ENCODE assay signal across 10 cellular contexts in genomic region chr5:139275536-139276297, GRCh38. TPM values are rescaled to one million over a fixed set of nuclear protein-coding genes. Genes with fewer than 3 reads are reported as not detected.
A peak's percentile ranks its signal among the peaks of the same experiment; 100 is the strongest.
DNase-seq lines count a peak whose midpoint lies in the region; ATAC-seq, FAIRE-seq and TF ChIP-seq lines count a peak whose summit lies in the region.
"Had no signal": no experiment of that assay in that cellular context is flagged by ENCODE, and none has a peak within 500 bp of the region (broad histone marks: within the 10 kb centered on the region; RNA-seq: fewer than 3 reads in every experiment).

No MANE protein-coding gene starts in this region.

- H3K4me2 ChIP-seq in Karpas-422 (ENCODE audit: low read depth, low read length, poor library complexity, severe bottlenecking) (peak overlapping the region; percentile 87), K562 (ENCODE audit: insufficient read depth, low read length) (peak overlapping the region; percentile 93)

- H3K9ac ChIP-seq in Karpas-422 (ENCODE audit: low read length) = peak overlapping the region; percentile 98
- H3K9ac ChIP-seq in K562 (ENCODE audit: insufficient read depth in 1 of 2, low read depth in 2 of 2, low read length in 2 of 2) = peak overlapping the region; percentile 89 to 93

- H2AFZ ChIP-seq in Karpas-422 (ENCODE audit: low read length) = no peak overlapping the region
- no peak overlapping the region for H2AFZ ChIP-seq in K562 (ENCODE audit: low read depth, low read length)

- H3K4me1 Mint-ChIP-seq in naive thymus-derived CD8-positive, alpha-beta T cell = peaks cover 30 to 57% (median 54%) of the 10 kb centered on the region in 4 donors

- ATAC-seq in K562 = peak; percentile 27
- ATAC-seq in naive thymus-derived CD8-positive, alpha-beta T cell = no peak
- ATAC-seq in HG02610 (IDR thresholded peaks at IDR 0.05; ENCODE audit: unreplicated experiment) = no peak
- no peak for ATAC-seq in GM18861 (IDR thresholded peaks at IDR 0.05; ENCODE audit: unreplicated experiment)
- no peak for ATAC-seq in GM19328 (IDR thresholded peaks at IDR 0.05; ENCODE audit: unreplicated experiment)
- no peak for ATAC-seq in HG03196 (IDR thresholded peaks at IDR 0.05; ENCODE audit: unreplicated experiment)

- peaks cover 46% of the 10 kb centered on the region for H3K36me3 ChIP-seq in Karpas-422 (ENCODE audit: insufficient read depth, low read length)
- peaks cover 56% of the 10 kb centered on the region for H3K36me3 ChIP-seq in K562 (ENCODE audit: control insufficient read depth, insufficient read depth, low read length)

- no peak for FAIRE-seq in K562 (lab: Jason Lieb, UNC)
- FAIRE-seq: colon, RCC 7860 had no signal

- H3K4me3 ChIP-seq in Karpas-422 (ENCODE audit: low read length) = peak overlapping the region; percentile 81
- peak overlapping the region; percentile 72 for H3K4me3 ChIP-seq in K562

- peaks cover 2% of the 10 kb centered on the region for H3K9me1 ChIP-seq in K562 (ENCODE audit: control insufficient read depth, insufficient read depth, low read length)

- H3K4me1 ChIP-seq in Karpas-422 (ENCODE audit: low read length) (peaks cover 45% of the 10 kb centered on the region), K562 (replicated peaks in 1 of 2; ENCODE audit: control insufficient read depth in 2 of 2, insufficient read depth in 2 of 2, low read length in 2 of 2) (peaks cover 12 to 55% of the 10 kb centered on the region in 2 experiments)

- no peaks in the 10 kb centered on the region for H3K9me2 ChIP-seq in Karpas-422 (replicated peaks; ENCODE audit: insufficient read depth, low read length)

- no peak for TF ChIP-seq CTCF in GM10248 (IDR thresholded peaks at IDR 0.05; ENCODE audit: control extremely low read depth, extremely low read depth, low read depth, missing control alignments)
- TF ChIP-seq CTCF in K562 (IDR thresholded peaks at IDR 0.05 in 2 of 3, conservative IDR thresholded peaks at IDR 0.05 in 1 of 3; ENCODE audit: insufficient read depth in 2 of 3, low read depth in 1 of 3, low read length in 3 of 3) = no peak

- peaks cover 13% of the 10 kb centered on the region; the same call in 1 of the 2 replicates for H4K20me1 ChIP-seq in Karpas-422 (ENCODE audit: insufficient read depth, low read depth, low read length)
- H4K20me1 ChIP-seq in K562 (replicated peaks; ENCODE audit: control insufficient read depth, insufficient read depth, low read length) = no peaks in the 10 kb centered on the region

- H3K9me3 ChIP-seq in Karpas-422 (ENCODE audit: low read length) = no peaks in the 10 kb centered on the region
- H3K9me3 ChIP-seq in K562 (replicated peaks; ENCODE audit: control insufficient read depth, insufficient read depth, low read depth, low read length) = no peaks in the 10 kb centered on the region

- TF ChIP-seq EP300 in K562 (IDR thresholded peaks at IDR 0.05; ENCODE audit: low read length) = no peak

- CTCF ChIA-PET in GM10248 (lab: Yijun Ruan, JAX) = interaction anchor here (0.7 to 3.6 kb wide), 12 partner anchors 10 to 696 kb away, joined by 3 to 15 read pairs (median 4); partner anchors contain the start of gene MATR3
- CTCF ChIA-PET in K562 (lab: Yijun Ruan, JAX; ENCODE audit: low intra/inter-chr PET ratio) = no interaction called here

- peak overlapping the region; percentile 43 to 86 (median 76) for H3K4me3 Mint-ChIP-seq in naive thymus-derived CD8-positive, alpha-beta T cell

- H3K27me3 Mint-ChIP-seq in naive thymus-derived CD8-positive, alpha-beta T cell = no peaks in the 10 kb centered on the region

- H3K36me3 Mint-ChIP-seq in naive thymus-derived CD8-positive, alpha-beta T cell = peaks cover 0 to 43% (median 3%) of the 10 kb centered on the region in 3 donors

- H3K9me3 Mint-ChIP-seq in naive thymus-derived CD8-positive, alpha-beta T cell = no peaks in the 10 kb centered on the region

- H3K79me2 ChIP-seq in Karpas-422 (ENCODE audit: low read length) = peaks cover 61% of the 10 kb centered on the region
- peaks cover 81% of the 10 kb centered on the region for H3K79me2 ChIP-seq in K562 (ENCODE audit: control insufficient read depth, insufficient read depth, low read length)

- TSS peak; percentile 40 for BruUV-seq in K562 (replicated peaks; lab: Mats Ljungman, UMichigan)

- H3K27me3 ChIP-seq in Karpas-422 (ENCODE audit: low read length) (no peaks in the 10 kb centered on the region), K562 (ENCODE audit: control insufficient read depth in 2 of 2, insufficient read depth in 2 of 2, low read length in 2 of 2) (no peaks in the 10 kb centered on the region)

- WGBS in K562 (ENCODE audit: insufficient coverage, low coverage, missing lambda C conversion rate) = 2% methylated on average over 6 of the region's 6 CpGs

- H3K27ac ChIP-seq in Karpas-422 (ENCODE audit: low read length) = peak overlapping the region; percentile 23
- peak overlapping the region; percentile 72 for H3K27ac ChIP-seq in K562 (ENCODE audit: extremely low read depth, low read depth, low read length)

- DNase-seq in GM10248 (ENCODE audit: extremely low spot score) (peak; percentile 31), Karpas-422 (no peak), K562 (ENCODE audit: extremely low read depth in 1 of 4, low spot score in 3 of 4) (peak; percentile 20 to 58 (median 30))
- DNase-seq in naive thymus-derived CD8-positive, alpha-beta T cell = no peak

- H3K27ac Mint-ChIP-seq in naive thymus-derived CD8-positive, alpha-beta T cell = peak overlapping the region in 7 of 10 donors; percentile 13 to 86 (median 53)

- in situ Hi-C loops in K562 (cut with MboI) = no loop called here

- no peak for TF ChIP-seq RAD21 in K562 (CRISPR knock-in tag; conservative IDR thresholded peaks at IDR 0.05 in 1 of 2, IDR thresholded peaks at IDR 0.05 in 1 of 2)

- intact Hi-C loops in K562 (cut with micrococcal nuclease) = no loop called here

- POLR2A ChIA-PET in GM10248 (lab: Yijun Ruan, JAX) (interaction anchor here (0.5 to 2.3 kb wide), 6 partner anchors 10 to 710 kb away, joined by 3 to 13 read pairs (median 6); partner anchors contain the start of gene MATR3), K562 (lab: Yijun Ruan, JAX) (interaction anchor here (0.6 to 3.2 kb wide), 9 partner anchors 10 to 143 kb away, joined by 3 to 38 read pairs (median 3); partner anchors contain the start of genes MATR3 and PAIP2)
- POLR2A ChIA-PET in naive thymus-derived CD8-positive, alpha-beta T cell (lab: Charles Lee) = interaction anchor here (1.0 to 6.9 kb wide), 2 partner anchors 19 to 66 kb away, joined by 3 to 88 read pairs; partner anchors contain the start of genes MATR3 and PAIP2

- peak; percentile 48; the same call in 1 of the 2 replicates for TF ChIP-seq POLR2A in K562 (conservative IDR thresholded peaks at IDR 0.05)

TF ChIP-seq in K562, 482 proteins besides CTCF, POLR2A, EP300 and RAD21 (continues in another document):
- TF ChIP-seq U2AF2 (optimal IDR thresholded peaks at IDR 0.05; ENCODE audit: low read depth, low read length) = no peak
- TF ChIP-seq LCOR (CRISPR knock-in tag; IDR thresholded peaks at IDR 0.05) = no peak
- no peak for TF ChIP-seq THAP7 (CRISPR knock-in tag; IDR thresholded peaks at IDR 0.05)
- TF ChIP-seq ELK3 (CRISPR knock-in tag; IDR thresholded peaks at IDR 0.05) = no peak
- TF ChIP-seq MTA2 (IDR thresholded peaks at IDR 0.05; ENCODE audit: low read depth) = no peak
- no peak for TF ChIP-seq ARHGAP35 (IDR thresholded peaks at IDR 0.05; ENCODE audit: partially characterized antibody)
- TF ChIP-seq SMARCA4 (IDR thresholded peaks at IDR 0.05) = no peak
- peak; percentile 79; the same call in 1 of the 2 replicates for TF ChIP-seq MXI1 (IDR thresholded peaks at IDR 0.05; ENCODE audit: low read depth, low read length)
- TF ChIP-seq SAP30 (IDR thresholded peaks at IDR 0.05; ENCODE audit: borderline replicate concordance, insufficient read depth, low read depth, low read length, poor library complexity, severe bottlenecking) = no peak
- no peak for TF ChIP-seq TEAD1 (CRISPR knock-in tag; IDR thresholded peaks at IDR 0.05)
- no peak for TF ChIP-seq ZNF316 (IDR thresholded peaks at IDR 0.05)

RNA-seq across cellular contexts. Expression of gene MATR3, which starts 17.8 kb away (rescaled TPM):
- total RNA-seq in Karpas-422 (2014; rRNA removed; shearing (Covaris generic); ENCODE audit: low replicate concordance) = 188 and 245 TPM in 2 replicates
- 196 and 552 TPM in 2 replicates for total RNA-seq in K562 (2011; cell fraction: chromatin; rRNA removed; ENCODE audit: low replicate concordance)
- 73.5 and 120 TPM in 2 replicates for total RNA-seq in K562 (2011; cell fraction: nucleolus; rRNA removed)
- total RNA-seq in K562 (2011; cell fraction: nucleoplasm; rRNA removed) = 284 and 429 TPM in 2 replicates
- total RNA-seq in K562 (2014; rRNA removed) (112 and 234 TPM in 2 replicates), K562 (2014; rRNA removed; fragmentation: Illumina TruSeq; extraction: Trizol) (425 and 528 TPM in 2 replicates), K562 (2015; rRNA removed; fragmentation: Illumina TruSeq; extraction: Trizol) (378 and 402 TPM in 2 replicates), K562 (2021) (179 and 209 TPM in 2 replicates)
- polyA plus RNA-seq in K562 (2011; rRNA removed) (194 and 263 TPM in 2 replicates), K562 (2014; fragmentation: Illumina TruSeq; extraction: Trizol) (232 and 298 TPM in 2 replicates), K562 (2014; fragmentation: Nextera tagmentation; extraction: Ambion mirVana) (100 to 1,000 TPM; 150 to 299 TPM), K562 (2014; rRNA removed) (205 and 218 TPM in 2 replicates)
- 69.5 and 129 TPM in 2 replicates for polyA plus RNA-seq in K562 (2011; cell fraction: cytosol; rRNA removed)
- 124 and 148 TPM in 2 replicates for polyA plus RNA-seq in K562 (2011; cell fraction: nucleus; rRNA removed)
- 190 and 210 TPM in 2 replicates for polyA plus RNA-seq in K562 (2012)
- polyA minus RNA-seq in K562 (2011; rRNA and poly(A)+ RNA removed) = 405 and 437 TPM in 2 replicates
- polyA minus RNA-seq in K562 (2011; cell fraction: cytosol; rRNA and poly(A)+ RNA removed) = 193 and 262 TPM in 2 replicates
- polyA minus RNA-seq in K562 (2011; cell fraction: nucleus; rRNA and poly(A)+ RNA removed) = 99.6 and 227 TPM in 2 replicates
- total RNA-seq in naive thymus-derived CD8-positive, alpha-beta T cell = 100 to 1,000 TPM; 259 to 272 TPM
- polyA plus RNA-seq in naive thymus-derived CD8-positive, alpha-beta T cell = 100 to 1,000 TPM; 323 to 351 (median 327) TPM

Comparison
In these comparisons a context has a peak if more than half of its experiments do, and no peak if none do; other contexts are left out.
1. DNase-seq: peak in GM10248 (single experiment) and K562 (4 of 4); none in Karpas-422 (single experiment) and naive thymus-derived CD8-positive, alpha-beta T cell (0 of 10).